Comparison of ENCODE assay signal across 9 cellular contexts in the genomic region with DNA sequence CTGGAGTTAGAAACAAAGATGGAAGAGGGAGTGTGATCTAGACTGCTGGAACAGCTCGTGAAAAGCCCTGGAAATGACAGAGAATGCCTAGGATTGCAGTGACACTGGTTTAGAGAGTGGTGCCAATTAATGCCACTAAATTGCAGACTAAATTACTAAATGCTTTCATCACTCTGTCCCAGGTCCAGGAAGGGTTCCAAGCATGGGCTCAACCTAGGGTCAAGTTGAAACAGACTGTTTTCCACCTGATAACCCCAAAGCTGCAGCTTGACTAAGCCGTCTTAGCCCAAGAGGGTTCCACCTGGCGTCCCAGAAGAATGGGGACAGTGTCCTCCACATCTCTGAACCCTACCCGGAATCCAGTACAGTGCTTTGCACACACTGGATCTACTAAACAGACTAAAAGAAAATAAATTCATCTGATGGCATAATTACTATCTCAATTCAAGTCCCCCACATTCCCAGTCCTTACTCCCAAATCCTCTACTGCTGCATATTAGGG. TPM values are rescaled to one million over a fixed set of nuclear protein-coding genes. Genes with fewer than 3 reads are reported as not detected.
DNase-seq lines count a peak whose midpoint lies in the region; ATAC-seq and TF ChIP-seq lines count a peak whose summit lies in the region.
"Had no signal": no experiment of that assay in that cellular context is flagged by ENCODE, and none has a peak within 500 bp of the region (broad histone marks: within the 10 kb centered on the region; RNA-seq: fewer than 3 reads in every experiment).

No MANE protein-coding gene starts in this region.

- WGBS in heart right ventricle, 2 donors = 87% methylated on average over 4 of the region's 4 CpGs
- WGBS in urinary bladder = 82% methylated on average over 4 of the region's 4 CpGs

- H3K27me3 ChIP-seq in heart right ventricle = no peaks in the 10 kb centered on the region

- H3K4me1 ChIP-seq in heart right ventricle (peaks cover 15 to 50% (median 45%) of the 10 kb centered on the region in 9 donors), urinary bladder (ENCODE audit: insufficient read depth) (no peaks in the 10 kb centered on the region)

- intact Hi-C loops in heart right ventricle (cut with DNase I) (loop anchor here in 5 of 10 donors (2.0 to 10.0 kb wide), 6 partner anchors 39 to 276 kb away; partner anchors contain the start of genes SLC35C1 (in 2 of the 5), PEX16 (in 1 of the 5) and PHF21A (in 1 of the 5)), Right ventricle myocardium inferior (cut with DNase I) (loop anchor here (5.0 to 10.0 kb wide), 3 partner anchors 71 to 276 kb away; partner anchors contain the start of genes CHST1 and PHF21A), natural killer cell (cut with micrococcal nuclease) (loop anchor here (5.0 kb wide), 2 partner anchors 161 to 276 kb away; partner anchors contain the start of gene PHF21A)

- DNase-seq in heart right ventricle (no peak), Right ventricle myocardium inferior (ENCODE audit: missing footprints) (no peak), caudate nucleus (lab: John Stamatoyannopoulos, UW) (no peak), natural killer cell (no peak), kidney tubule cell (ENCODE audit: low spot score) (no peak), NK-92 (lab: John Stamatoyannopoulos, UW; ENCODE audit: unreplicated experiment) (no peak), midbrain (lab: John Stamatoyannopoulos, UW) (no peak)
- DNase-seq: stimulated activated naive CD4-positive, alpha-beta T cell treated with Interleukin-2 at 50 U/mL for 16 hours had no signal

- H3K27ac Mint-ChIP-seq in natural killer cell = peak overlapping the region; percentile 96 to 98

- no peaks in the 10 kb centered on the region for H3K27me3 Mint-ChIP-seq in natural killer cell (ENCODE audit: low read depth in 2 of 2)

- H3K36me3 Mint-ChIP-seq in natural killer cell = no peaks in the 10 kb centered on the region

- peak overlapping the region; percentile 90 for H3K4me3 Mint-ChIP-seq in natural killer cell

- peak overlapping the region in 3 of 10 donors; percentile 82 to 99 (median 96) for H3K4me3 ChIP-seq in heart right ventricle
- H3K4me3 ChIP-seq in urinary bladder (ENCODE audit: low read depth, low read length) = no peak overlapping the region

- TF ChIP-seq CTCF in heart right ventricle (IDR thresholded peaks at IDR 0.05) = no peak
- no peak for TF ChIP-seq CTCF in natural killer cell (IDR thresholded peaks at IDR 0.05)

- no peak for ATAC-seq in heart right ventricle
- ATAC-seq in Right ventricle myocardium inferior = no peak
- no peak for ATAC-seq in natural killer cell

- H3K9me3 ChIP-seq in heart right ventricle = no peaks in the 10 kb centered on the region

- peaks cover 0 to 16% (median 0%) of the 10 kb centered on the region in 9 donors for H3K36me3 ChIP-seq in heart right ventricle
- no peaks in the 10 kb centered on the region for H3K36me3 ChIP-seq in urinary bladder (ENCODE audit: insufficient read depth)

- H3K27ac ChIP-seq in heart right ventricle (peak overlapping the region; percentile 61 to 99 (median 98)), caudate nucleus (ENCODE audit: low read depth, low read length) (peak overlapping the region; percentile 95), urinary bladder (ENCODE audit: low read depth) (peak overlapping the region; percentile 87)

- peaks cover 40 to 50% of the 10 kb centered on the region in 2 donors for H3K4me1 Mint-ChIP-seq in natural killer cell

- H3K9me3 Mint-ChIP-seq in natural killer cell = no peaks in the 10 kb centered on the region

RNA-seq across cellular contexts. Expression of gene CRY2, which starts 1.1 kb away (rescaled TPM):
- 100 to 1,000 TPM in 5 of 10 donors, 10 to 100 TPM in 5; 61.8 to 131 (median 98.0) TPM for total RNA-seq in heart right ventricle
- polyA plus RNA-seq in heart right ventricle = 10 to 100 TPM; 16.8 to 24.4 TPM
- total RNA-seq in Right ventricle myocardium inferior = 69.8 TPM
- total RNA-seq in natural killer cell = 100 to 1,000 TPM; 124 to 214 (median 141) TPM
- 31.0 TPM for total RNA-seq in urinary bladder
- 32.4 TPM for polyA plus RNA-seq in urinary bladder

RNA-seq across cellular contexts. Expression of gene MAPK8IP1, which starts 39.2 kb away (rescaled TPM):
- total RNA-seq in heart right ventricle (1 to 10 TPM; 4.4 to 8.0 (median 6.5) TPM), Right ventricle myocardium inferior (5.9 TPM), natural killer cell (10 to 100 TPM in 2 of 3 donors, 1 to 10 TPM in 1; 9.7 to 21.5 (median 13.9) TPM), urinary bladder (8.3 TPM)
- polyA plus RNA-seq in heart right ventricle (1 to 10 TPM; 2.6 to 3.1 TPM), urinary bladder (11.0 TPM)

RNA-seq across cellular contexts. Expression of gene SLC35C1, which starts 41.3 kb away (rescaled TPM):
- 1 to 10 TPM; 4.5 to 9.6 (median 6.1) TPM for total RNA-seq in heart right ventricle
- 10 to 100 TPM in 1 of 2 donors, 1 to 10 TPM in 1; 5.2 to 14.1 TPM for polyA plus RNA-seq in heart right ventricle
- total RNA-seq in Right ventricle myocardium inferior = 6.0 TPM
- 10 to 100 TPM in 1 of 3 donors, 1 to 10 TPM in 2; 7.1 to 11.9 (median 9.5) TPM for total RNA-seq in natural killer cell
- total RNA-seq in urinary bladder = 6.2 TPM
- 19.2 TPM for polyA plus RNA-seq in urinary bladder
